ENCODE assay signal across 2 cellular contexts in genomic region chr3:47425383-47425778, GRCh38.
TF ChIP-seq lines count a peak whose summit lies in the region.

No MANE protein-coding gene starts in this region.

TF ChIP-seq in SK-N-SH, 30 proteins besides CTCF, POLR2A, EP300 and RAD21 (continued from another document):
- no peak for TF ChIP-seq MAX (IDR thresholded peaks at IDR 0.05; ENCODE audit: low read depth)
- TF ChIP-seq GATA2 (CRISPR knock-in tag; IDR thresholded peaks at IDR 0.05): no peak
- no peak for TF ChIP-seq RXRA (IDR thresholded peaks at IDR 0.05; ENCODE audit: borderline replicate concordance, low read depth)

TF ChIP-seq in SK-N-SH treated with all-trans-retinoic acid at 6 μM for 48 hours, 23 proteins besides CTCF, POLR2A, EP300 and RAD21 (continued from another document):
- TF ChIP-seq, protein P1, sequence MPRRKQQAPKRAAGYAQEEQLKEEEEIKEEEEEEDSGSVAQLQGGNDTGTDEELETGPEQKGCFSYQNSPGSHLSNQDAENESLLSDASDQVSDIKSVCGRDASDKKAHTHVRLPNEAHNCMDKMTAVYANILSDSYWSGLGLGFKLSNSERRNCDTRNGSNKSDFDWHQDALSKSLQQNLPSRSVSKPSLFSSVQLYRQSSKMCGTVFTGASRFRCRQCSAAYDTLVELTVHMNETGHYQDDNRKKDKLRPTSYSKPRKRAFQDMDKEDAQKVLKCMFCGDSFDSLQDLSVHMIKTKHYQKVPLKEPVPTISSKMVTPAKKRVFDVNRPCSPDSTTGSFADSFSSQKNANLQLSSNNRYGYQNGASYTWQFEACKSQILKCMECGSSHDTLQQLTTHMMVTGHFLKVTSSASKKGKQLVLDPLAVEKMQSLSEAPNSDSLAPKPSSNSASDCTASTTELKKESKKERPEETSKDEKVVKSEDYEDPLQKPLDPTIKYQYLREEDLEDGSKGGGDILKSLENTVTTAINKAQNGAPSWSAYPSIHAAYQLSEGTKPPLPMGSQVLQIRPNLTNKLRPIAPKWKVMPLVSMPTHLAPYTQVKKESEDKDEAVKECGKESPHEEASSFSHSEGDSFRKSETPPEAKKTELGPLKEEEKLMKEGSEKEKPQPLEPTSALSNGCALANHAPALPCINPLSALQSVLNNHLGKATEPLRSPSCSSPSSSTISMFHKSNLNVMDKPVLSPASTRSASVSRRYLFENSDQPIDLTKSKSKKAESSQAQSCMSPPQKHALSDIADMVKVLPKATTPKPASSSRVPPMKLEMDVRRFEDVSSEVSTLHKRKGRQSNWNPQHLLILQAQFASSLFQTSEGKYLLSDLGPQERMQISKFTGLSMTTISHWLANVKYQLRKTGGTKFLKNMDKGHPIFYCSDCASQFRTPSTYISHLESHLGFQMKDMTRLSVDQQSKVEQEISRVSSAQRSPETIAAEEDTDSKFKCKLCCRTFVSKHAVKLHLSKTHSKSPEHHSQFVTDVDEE (CRISPR knock-in tag; IDR thresholded peaks at IDR 0.05): no peak
- no peak for TF ChIP-seq TOX (CRISPR knock-in tag; IDR thresholded peaks at IDR 0.05; ENCODE audit: borderline replicate concordance)
- TF ChIP-seq, protein P2, sequence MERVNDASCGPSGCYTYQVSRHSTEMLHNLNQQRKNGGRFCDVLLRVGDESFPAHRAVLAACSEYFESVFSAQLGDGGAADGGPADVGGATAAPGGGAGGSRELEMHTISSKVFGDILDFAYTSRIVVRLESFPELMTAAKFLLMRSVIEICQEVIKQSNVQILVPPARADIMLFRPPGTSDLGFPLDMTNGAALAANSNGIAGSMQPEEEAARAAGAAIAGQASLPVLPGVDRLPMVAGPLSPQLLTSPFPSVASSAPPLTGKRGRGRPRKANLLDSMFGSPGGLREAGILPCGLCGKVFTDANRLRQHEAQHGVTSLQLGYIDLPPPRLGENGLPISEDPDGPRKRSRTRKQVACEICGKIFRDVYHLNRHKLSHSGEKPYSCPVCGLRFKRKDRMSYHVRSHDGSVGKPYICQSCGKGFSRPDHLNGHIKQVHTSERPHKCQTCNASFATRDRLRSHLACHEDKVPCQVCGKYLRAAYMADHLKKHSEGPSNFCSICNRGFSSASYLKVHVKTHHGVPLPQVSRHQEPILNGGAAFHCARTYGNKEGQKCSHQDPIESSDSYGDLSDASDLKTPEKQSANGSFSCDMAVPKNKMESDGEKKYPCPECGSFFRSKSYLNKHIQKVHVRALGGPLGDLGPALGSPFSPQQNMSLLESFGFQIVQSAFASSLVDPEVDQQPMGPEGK (CRISPR knock-in tag; IDR thresholded peaks at IDR 0.05; ENCODE audit: borderline replicate concordance): no peak
- no peak for TF ChIP-seq ZNF565 (CRISPR knock-in tag; conservative IDR thresholded peaks at IDR 0.05; ENCODE audit: low read depth)
- TF ChIP-seq ESRRG (CRISPR knock-in tag; IDR thresholded peaks at IDR 0.05): no peak
- TF ChIP-seq PPARA (CRISPR knock-in tag; IDR thresholded peaks at IDR 0.05; ENCODE audit: borderline replicate concordance): no peak
- TF ChIP-seq ZNF8 (CRISPR knock-in tag; IDR thresholded peaks at IDR 0.05): no peak
- TF ChIP-seq ARNTL (CRISPR knock-in tag; IDR thresholded peaks at IDR 0.05; ENCODE audit: borderline replicate concordance, low read depth): no peak
- no peak for TF ChIP-seq ZC3H10 (CRISPR knock-in tag; IDR thresholded peaks at IDR 0.05)
- no peak for TF ChIP-seq ZFP3 (CRISPR knock-in tag; IDR thresholded peaks at IDR 0.05)
